In the genomic region with DNA sequence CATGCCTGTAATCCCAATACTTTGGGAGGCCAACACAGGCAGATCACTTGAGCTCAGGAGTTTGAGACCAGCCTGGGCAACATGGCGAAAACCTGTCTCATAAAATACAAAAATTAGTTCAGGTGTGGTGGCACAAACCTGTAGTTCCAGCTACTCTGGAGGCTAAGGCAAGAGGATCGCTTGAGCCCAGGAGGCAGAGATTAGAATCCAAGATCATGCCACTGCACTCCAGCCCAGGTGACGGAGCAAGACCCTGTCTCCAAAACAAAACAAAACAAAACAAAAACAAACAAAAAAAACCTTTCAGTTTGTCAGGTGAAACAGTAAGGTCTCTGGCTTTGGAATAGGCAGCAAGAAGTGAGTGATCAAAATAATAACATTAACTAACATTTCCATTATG, we compare ENCODE assay signal across 26 cellular contexts.
"Had no signal": no experiment of that assay in that cellular context is flagged by ENCODE, and none has a peak within 500 bp of the region (broad histone marks: within the 10 kb centered on the region; RNA-seq: fewer than 3 reads in every experiment).

No MANE protein-coding gene starts in this region.

- H3K27ac ChIP-seq: brain microvascular endothelial cell, coronary artery, dorsolateral prefrontal cortex had no signal

- H3K27me3 ChIP-seq: brain microvascular endothelial cell, dorsolateral prefrontal cortex had no signal

- ATAC-seq: activated naive CD4-positive, alpha-beta T cell treated with anti-CD3 and anti-CD28 coated beads, Interleukin-2, amount 50 U/mL, for 72 hours; activated T-cell treated with anti-CD3 and anti-CD28 coated beads, Interleukin-2, amount 50 U/mL, for 72 hours; esophagus mucosa; WTC11 had no signal

- H3K36me3 ChIP-seq: brain microvascular endothelial cell had no signal

- DNase-seq: activated CD4-positive, alpha-beta memory T cell treated with anti-CD3 and anti-CD28 coated beads, Interleukin-2, amount 10 ng/mL, durations not matched to agents 7 days and 5 days; activated CD4-positive, alpha-beta T cell treated with anti-CD3 and anti-CD28 coated beads for 1 hour; activated CD4-positive, alpha-beta T cell treated with anti-CD3 and anti-CD28 coated beads for 4 hours; activated CD4-positive, alpha-beta T cell treated with anti-CD3 and anti-CD28 coated beads, Interleukin-2, amount 10 ng/mL, durations not matched to agents 7 days and 5 days; activated CD4-positive, alpha-beta T cell treated with anti-CD3 and anti-CD28 coated beads, Interleukin-2, amount 50 U/mL, for 4 hours; activated CD8-positive, alpha-beta memory T cell treated with anti-CD3 and anti-CD28 coated beads, Interleukin-2, amount 50 U/mL, for 48 hours; activated gamma-delta T cell; activated naive CD4-positive, alpha-beta T cell; activated naive CD4-positive, alpha-beta T cell treated with anti-CD3 and anti-CD28 coated beads, Interleukin-2, amount 10 ng/mL, durations not matched to agents 7 days and 5 days; activated naive CD8-positive, alpha-beta T cell treated with anti-CD3 and anti-CD28 coated beads, Interleukin-2, amount 10 ng/mL, durations not matched to agents 7 days and 5 days; activated T-cell treated with anti-CD3 and anti-CD28 coated beads for 4 hours; activated T-cell treated with anti-CD3 and anti-CD28 coated beads, Interleukin-2, amount 50 U/mL, for 24 hours; activated T-cell treated with anti-CD3 and anti-CD28 coated beads, Interleukin-2, amount 50 U/mL, for 72 hours; amniotic stem cell; anterior cingulate cortex; brain microvascular endothelial cell; dorsolateral prefrontal cortex; effector memory CD4-positive, alpha-beta T cell; endodermal cell; foreskin fibroblast; head of caudate nucleus; T-helper 2 cell had no signal

- H3K4me3 ChIP-seq: coronary artery, dorsolateral prefrontal cortex had no signal
